Comparison of ENCODE assay signal across 8 cellular contexts in genomic region chr5:142014911-142015584, GRCh38. TPM values are rescaled to one million over a fixed set of nuclear protein-coding genes. Genes with fewer than 3 reads are reported as not detected.
DNase-seq lines count a peak whose midpoint lies in the region; ATAC-seq, FAIRE-seq and TF ChIP-seq lines count a peak whose summit lies in the region.

No MANE protein-coding gene starts in this region.

- peaks cover 13% of the 10 kb centered on the region for H3K36me3 Mint-ChIP-seq in central memory CD8-positive, alpha-beta T cell (ENCODE audit: insufficient read depth)

- H3K27ac ChIP-seq in C4-2B (no peak overlapping the region), VCaP (no peak overlapping the region), lower lobe of right lung (peak overlapping the region; percentile 47)

- peaks cover 5% of the 10 kb centered on the region for H3K36me3 ChIP-seq in lower lobe of right lung

- H3K9me3 Mint-ChIP-seq in central memory CD8-positive, alpha-beta T cell: no peaks in the 10 kb centered on the region

- no peak for DNase-seq in GM19239 (ENCODE audit: insufficient read length, low spot score)
- DNase-seq in NAMALWA (ENCODE audit: low spot score): peak; percentile 83
- DNase-seq in central memory CD8-positive, alpha-beta T cell (ENCODE audit: low spot score in 2 of 2): peak in 1 of 2 donors; percentile 39
- no peak for DNase-seq in lower lobe of right lung
- DNase-seq in stimulated activated naive CD4-positive, alpha-beta T cell treated with Interleukin-2 at 50 U/mL for 16 hours (lab: John Stamatoyannopoulos, UW): peak; percentile 44
- no peak for DNase-seq in middle frontal gyrus (ENCODE audit: extremely low spot score, low spot score)

- H3K27ac Mint-ChIP-seq in central memory CD8-positive, alpha-beta T cell (ENCODE audit: low read depth): peak overlapping the region; percentile 83

- FAIRE-seq in GM19239 (lab: Jason Lieb, UNC): peak; percentile 80

- H3K9me3 ChIP-seq in lower lobe of right lung: no peaks in the 10 kb centered on the region

- intact Hi-C loops in lower lobe of right lung (cut with DNase I): loop anchor here (10.0 kb wide), 1 partner anchor 130 kb away; no protein-coding TSS in a partner anchor

- no peaks in the 10 kb centered on the region for H3K27me3 ChIP-seq in lower lobe of right lung (ENCODE audit: low read depth)

- peak; percentile 53 for ATAC-seq in central memory CD8-positive, alpha-beta T cell (replicated peaks; ENCODE audit: extremely low read depth, poor library complexity, severe bottlenecking)
- peak; percentile 39 to 59 for ATAC-seq in lower lobe of right lung

- no peaks in the 10 kb centered on the region for H3K27me3 Mint-ChIP-seq in central memory CD8-positive, alpha-beta T cell

- H3K4me3 ChIP-seq in lower lobe of right lung: no peak overlapping the region

- peak overlapping the region; percentile 36 for H3K4me3 Mint-ChIP-seq in central memory CD8-positive, alpha-beta T cell

- TF ChIP-seq CTCF in C4-2B (conservative IDR thresholded peaks at IDR 0.05) (peak; percentile 77), VCaP (conservative IDR thresholded peaks at IDR 0.05) (peak; percentile 72), lower lobe of right lung (IDR thresholded peaks at IDR 0.05) (peak; percentile 53)

- H3K4me1 Mint-ChIP-seq in central memory CD8-positive, alpha-beta T cell: peaks cover 50% of the 10 kb centered on the region

- peaks cover 36% of the 10 kb centered on the region for H3K4me1 ChIP-seq in lower lobe of right lung

RNA-seq across cellular contexts. Expression of gene GNPDA1, which starts 2.2 kb away (rescaled TPM):
- 38.3 TPM for total RNA-seq in lower lobe of right lung

RNA-seq across cellular contexts. Expression of gene RNF14, which starts 46.1 kb away (rescaled TPM):
- total RNA-seq in lower lobe of right lung: 47.1 TPM

RNA-seq across cellular contexts. Expression of gene PCDH12, which starts 57.0 kb away (rescaled TPM):
- 14.9 TPM for total RNA-seq in lower lobe of right lung

Comparison
In these comparisons a context has a peak if more than half of its experiments do, and no peak if none do; other contexts are left out.
1. DNase-seq: peak in NAMALWA (single experiment) and stimulated activated naive CD4-positive, alpha-beta T cell treated with Interleukin-2 at 50 U/mL for 16 hours (single experiment); none in GM19239 (single experiment), lower lobe of right lung (single experiment) and middle frontal gyrus (single experiment).
2. Peak in every context shown above with its lines, with median percentiles within 50 percentile points of each other: CTCF ChIP-seq.